21 cellular contexts compared by ENCODE assay signal in genomic region chr5:168413062-168413461, GRCh38.
"Had no signal": no experiment of that assay in that cellular context is flagged by ENCODE, and none has a peak within 500 bp of the region (broad histone marks: within the 10 kb centered on the region; RNA-seq: fewer than 3 reads in every experiment).

No MANE protein-coding gene starts in this region.

- H3K4me1 ChIP-seq: body of pancreas, colonic mucosa had no signal

- H3K4me3 ChIP-seq: body of pancreas, colonic mucosa, gastroesophageal sphincter, heart left ventricle had no signal

- DNase-seq: activated CD4-positive, alpha-beta T cell treated with anti-CD3 and anti-CD28 coated beads, Interleukin-2, amount 50 U/mL, for 1 hour; activated CD4-positive, CD25-positive, alpha-beta regulatory T cell treated with anti-CD3 and anti-CD28 coated beads, Interleukin-2, amount 50 U/mL, for 72 hours; activated CD8-positive, alpha-beta memory T cell treated with anti-CD3 and anti-CD28 coated beads for 24 hours; activated CD8-positive, alpha-beta memory T cell treated with anti-CD3 and anti-CD28 coated beads, Interleukin-2, amount 50 U/mL, for 48 hours; activated gamma-delta T cell treated with Interleukin-2 at 50 U/mL for 16 hours; activated T-cell treated with anti-CD3 and anti-CD28 coated beads, Interleukin-2, amount 50 U/mL, for 48 hours; amygdala; body of pancreas; central memory CD4-positive, alpha-beta T cell; colonic mucosa; endodermal cell; erythroblast; heart left ventricle; left ventricle myocardium superior; mesenchymal stem cell; naive thymus-derived CD4-positive, alpha-beta T cell; stimulated activated naive B cell treated with anti-CD40 and anti-IgM and Interleukin-4, amounts not matched to agents 10 μg/mL and 1 μg/mL and 100 μg/mL, for 72 hours; T-helper 17 cell had no signal

- H3K27ac ChIP-seq: body of pancreas, colonic mucosa, gastroesophageal sphincter, heart left ventricle, VCaP had no signal

- H3K9me3 ChIP-seq: body of pancreas, colonic mucosa, gastroesophageal sphincter, heart left ventricle had no signal

- ATAC-seq: body of pancreas; gastroesophageal sphincter; heart left ventricle; left ventricle myocardium superior; naive thymus-derived CD4-positive, alpha-beta T cell; sciatic nerve; stimulated activated naive B cell treated with anti-CD40 and anti-IgM and Interleukin-4, amounts not matched to agents 10 μg/mL and 1 μg/mL and 100 μg/mL, for 72 hours; T-helper 17 cell had no signal

- H3K27me3 ChIP-seq: body of pancreas, colonic mucosa, gastroesophageal sphincter, heart left ventricle had no signal

- H3K36me3 ChIP-seq: colonic mucosa, gastroesophageal sphincter, heart left ventricle had no signal
